In genomic region chr22:50674606-50675552, GRCh38 we compare ENCODE assay signal across 8 cellular contexts. TPM values are rescaled to one million over a fixed set of nuclear protein-coding genes. Genes with fewer than 3 reads are reported as not detected.
A peak's percentile ranks its signal among the peaks of the same experiment; 100 is the strongest.
DNase-seq lines count a peak whose midpoint lies in the region; ATAC-seq and TF ChIP-seq lines count a peak whose summit lies in the region.

No MANE protein-coding gene starts in this region.

- H3K4me1 Mint-ChIP-seq in T-cell, result peaks cover 19 to 24% (median 22%) of the 10 kb centered on the region in 3 donors

- H3K27ac ChIP-seq in GM23248, result no peak overlapping the region
- no peak overlapping the region for H3K27ac ChIP-seq in neural cell (ENCODE audit: low read length)

- no peaks in the 10 kb centered on the region for H3K9me3 Mint-ChIP-seq in T-cell

- no peaks in the 10 kb centered on the region for H3K36me3 Mint-ChIP-seq in T-cell

- no peak overlapping the region for H3K27ac Mint-ChIP-seq in T-cell

- no peaks in the 10 kb centered on the region for H3K4me1 ChIP-seq in GM23248 (ENCODE audit: insufficient read depth)

- H3K27me3 Mint-ChIP-seq in T-cell, result peaks cover 35 to 40% of the 10 kb centered on the region in 2 donors

- H3K9me2 ChIP-seq in GM23248 (ENCODE audit: insufficient read depth) (no peaks in the 10 kb centered on the region), neural cell (ENCODE audit: insufficient read depth, low read length) (no peaks in the 10 kb centered on the region)

- TF ChIP-seq CTCF in epithelial cell of proximal tubule (conservative IDR thresholded peaks at IDR 0.05; ENCODE audit: low read depth, low read length), result no peak
- TF ChIP-seq CTCF in neural cell (IDR thresholded peaks at IDR 0.05; ENCODE audit: poor library complexity, severe bottlenecking), result no peak

- H3K27me3 ChIP-seq in GM23248 (replicated peaks; ENCODE audit: insufficient read depth), result peaks cover 12% of the 10 kb centered on the region
- no peaks in the 10 kb centered on the region for H3K27me3 ChIP-seq in neural cell (ENCODE audit: insufficient read depth, low read depth, low read length)

- H3K36me3 ChIP-seq in GM23248 (ENCODE audit: low read depth) (no peaks in the 10 kb centered on the region), neural cell (ENCODE audit: insufficient read depth, low read length) (no peaks in the 10 kb centered on the region)

- H3K4me3 Mint-ChIP-seq in T-cell, result peak overlapping the region; percentile 57 to 64 (median 61)

- POLR2A ChIA-PET in T-cell (lab: Charles Lee), result no interaction called here

- no peak overlapping the region for H3K9ac ChIP-seq in GM23248
- H3K9ac ChIP-seq in neural cell (ENCODE audit: low read length), result peak overlapping the region; percentile 45

- in situ Hi-C loops in ACHN (cut with HindIII; ENCODE audit: low pct_ligation_motif_present, low pct_unique_long_range_greater_than_20kb, low sequenced_read_pairs) (no loop called here), GM23248 (cut with MboI) (no loop called here)

- H3K4me2 ChIP-seq in GM23248 (ENCODE audit: unreplicated experiment) (no peak overlapping the region), neural cell (ENCODE audit: low read length) (peak overlapping the region; percentile 39)

- CTCF ChIA-PET in T-cell (lab: Charles Lee), result no interaction called here

- DNase-seq in ACHN (peak; percentile 19), GM23248 (peak; percentile 44), T-cell (peak in 3 of 34 experiments; percentile 6 to 21 (median 9)), epithelial cell of proximal tubule (ENCODE audit: low read depth) (no peak), amniotic stem cell (lab: John Stamatoyannopoulos, UW) (no peak)

- H3F3A ChIP-seq in GM23248 (ENCODE audit: insufficient read depth), result no peaks in the 10 kb centered on the region
- H3F3A ChIP-seq in neural cell (ENCODE audit: insufficient read depth, low read length, poor library complexity, severe bottlenecking), result no peaks in the 10 kb centered on the region

- H2AFZ ChIP-seq in GM23248 (no peak overlapping the region), neural cell (ENCODE audit: low read depth, low read length) (no peak overlapping the region)

- peak; percentile 20 to 45 (median 36) for ATAC-seq in T-cell (replicated peaks in 1 of 4)
- ATAC-seq in HG03108 (IDR thresholded peaks at IDR 0.05; ENCODE audit: unreplicated experiment), result no peak
- no peak for ATAC-seq in GM18909 (IDR thresholded peaks at IDR 0.05; ENCODE audit: poor library complexity, unreplicated experiment)

- peak overlapping the region; percentile 43; the same call in 1 of the 2 replicates for H3K4me3 ChIP-seq in GM23248
- peak overlapping the region; percentile 55 for H3K4me3 ChIP-seq in epithelial cell of proximal tubule (ENCODE audit: low read depth, low read length)
- H3K4me3 ChIP-seq in neural cell (ENCODE audit: low read length), result peak overlapping the region; percentile 73

- H4K20me1 ChIP-seq in GM23248 (ENCODE audit: insufficient read depth) (no peaks in the 10 kb centered on the region), neural cell (ENCODE audit: insufficient read depth) (no peaks in the 10 kb centered on the region)

- TF ChIP-seq EP300 in neural cell (conservative IDR thresholded peaks at IDR 0.05; ENCODE audit: poor library complexity, severe bottlenecking), result no peak

- no peaks in the 10 kb centered on the region for H3K79me2 ChIP-seq in GM23248 (ENCODE audit: insufficient read depth)
- no peaks in the 10 kb centered on the region for H3K79me2 ChIP-seq in neural cell (replicated peaks; ENCODE audit: insufficient read depth, low read length)

- WGBS in GM23248 (ENCODE audit: low coverage in 1 of 2, low lambda C conversion rate in 2 of 2, missing lambda C conversion rate in 2 of 2), 2 experiments, result 8 to 14% methylated on average over 43 to 55 of the region's 105 CpGs

- H3K9me3 ChIP-seq in GM23248 (ENCODE audit: low read depth), result no peaks in the 10 kb centered on the region
- H3K9me3 ChIP-seq in neural cell (ENCODE audit: low read length), result no peaks in the 10 kb centered on the region

- peak; percentile 29 for TF ChIP-seq RAD21 in neural cell (conservative IDR thresholded peaks at IDR 0.05)

TF ChIP-seq in neural cell, 6 proteins besides CTCF, POLR2A, EP300 and RAD21:
- TF ChIP-seq POLR2AphosphoS5 (IDR thresholded peaks at IDR 0.05), result peak; percentile 35
- peak; percentile 79 for TF ChIP-seq MXI1 (conservative IDR thresholded peaks at IDR 0.05; ENCODE audit: poor library complexity, severe bottlenecking)
- no peak for TF ChIP-seq REST (IDR thresholded peaks at IDR 0.05; ENCODE audit: borderline replicate concordance)
- TF ChIP-seq SMC3 (conservative IDR thresholded peaks at IDR 0.05; ENCODE audit: poor library complexity), result peak; percentile 34

RNA-seq across cellular contexts. Expression of gene SHANK3, which starts 2.3 kb away (rescaled TPM):
- 0.51 and 0.97 TPM in 2 replicates for total RNA-seq in GM23248 (2014; rRNA removed; shearing (Covaris generic))
- polyA plus RNA-seq in GM23248 (2016; fragmentation: Nextera tagmentation; extraction: Ambion mirVana) (0.08 and 0.10 TPM in 2 replicates), neural cell (5.5 and 6.3 TPM in 2 replicates)
- total RNA-seq in T-cell (under 1 TPM; 0.22 to 0.47 (median 0.28) TPM), epithelial cell of proximal tubule (1.4 and 3.6 TPM in 2 replicates)
- 9.6 and 9.7 TPM in 2 replicates for polyA minus RNA-seq in neural cell

RNA-seq across cellular contexts. Expression of gene ARSA, which starts 46.9 kb away (rescaled TPM):
- total RNA-seq in GM23248 (2014; rRNA removed; shearing (Covaris generic)), result 59.6 and 59.7 TPM in 2 replicates
- 31.7 and 32.9 TPM in 2 replicates for polyA plus RNA-seq in GM23248 (2016; fragmentation: Nextera tagmentation; extraction: Ambion mirVana)
- total RNA-seq in T-cell, result 100 to 1,000 TPM in 1 of 5 donors, 10 to 100 TPM in 4; 68.3 to 105 (median 90.6) TPM
- total RNA-seq in epithelial cell of proximal tubule, result 25.5 and 58.5 TPM in 2 replicates
- 32.5 and 41.4 TPM in 2 replicates for polyA plus RNA-seq in neural cell
- polyA minus RNA-seq in neural cell, result 12.7 and 14.1 TPM in 2 replicates

Comparison
In these comparisons a context has a peak if more than half of its experiments do, and no peak if none do; other contexts are left out.
1. DNase-seq: peak in ACHN (single experiment) and GM23248 (single experiment); none in epithelial cell of proximal tubule (single experiment) and amniotic stem cell (single experiment).
2. ATAC-seq: peak in T-cell (4 of 4); none in HG03108 (single experiment) and GM18909 (single experiment).
3. Peak in every context shown above with its lines, with median percentiles within 50 percentile points of each other: H3K4me3 ChIP-seq.